8 cellular contexts compared by ENCODE assay signal in genomic region chr16:709651-710499, GRCh38. TPM values are rescaled to one million over a fixed set of nuclear protein-coding genes. Genes with fewer than 3 reads are reported as not detected.
DNase-seq lines count a peak whose midpoint lies in the region; ATAC-seq and TF ChIP-seq lines count a peak whose summit lies in the region.

No MANE protein-coding gene starts in this region.

- no peaks in the 10 kb centered on the region for H3K36me3 Mint-ChIP-seq in HFFc6 (ENCODE audit: low read depth)
- no peaks in the 10 kb centered on the region for H3K36me3 Mint-ChIP-seq in naive thymus-derived CD4-positive, alpha-beta T cell

- H3K27ac ChIP-seq in PC-9 (no peak overlapping the region), foreskin keratinocyte (no peak overlapping the region)
- no peak overlapping the region for H3K27ac ChIP-seq in naive thymus-derived CD4-positive, alpha-beta T cell (ENCODE audit: low read depth, low read length)

- H3K9me2 ChIP-seq in PC-9 (ENCODE audit: insufficient read depth) = no peaks in the 10 kb centered on the region

- ATAC-seq in foreskin keratinocyte (peak; percentile 5), HG02588 (IDR thresholded peaks at IDR 0.05; ENCODE audit: unreplicated experiment) (no peak), HG03432 (IDR thresholded peaks at IDR 0.05; ENCODE audit: unreplicated experiment) (no peak)
- no peak for ATAC-seq in naive thymus-derived CD4-positive, alpha-beta T cell

- TF ChIP-seq CTCF in HFFc6 (IDR thresholded peaks at IDR 0.05) (no peak; the same call in 1 of the 2 replicates), PC-9 (conservative IDR thresholded peaks at IDR 0.05) (no peak), foreskin keratinocyte (conservative IDR thresholded peaks at IDR 0.05) (no peak), GM10266 (IDR thresholded peaks at IDR 0.05; ENCODE audit: control insufficient read depth, insufficient read depth, low read depth, missing control alignments) (no peak)

- H3K27me3 ChIP-seq in PC-9 (ENCODE audit: insufficient read depth, low read depth) (peaks cover 47% of the 10 kb centered on the region), foreskin keratinocyte (peaks cover 58% of the 10 kb centered on the region)
- H3K27me3 ChIP-seq in naive thymus-derived CD4-positive, alpha-beta T cell (ENCODE audit: control insufficient read depth in 2 of 2, insufficient read depth in 2 of 2, low read length in 2 of 2) = peaks cover 4 to 13% of the 10 kb centered on the region in 2 donors

- POLR2A ChIA-PET in PC-9 (lab: Charles Lee; ENCODE audit: unreplicated experiment) = no interaction called here
- POLR2A ChIA-PET in naive thymus-derived CD4-positive, alpha-beta T cell (lab: Charles Lee) = interaction anchor here (1.1 to 1.5 kb wide), 3 partner anchors 10 to 20 kb away, joined by 3 to 5 read pairs (median 3); partner anchors contain the start of gene WDR24

- H2AFZ ChIP-seq in PC-9 = no peak overlapping the region

- intact Hi-C loops in PC-9 (cut with micrococcal nuclease; ENCODE audit: unreplicated experiment) = loop anchor here (5.0 kb wide), 1 partner anchor 262 kb away; the partner anchor contains the start of gene LMF1
- intact Hi-C loops in naive thymus-derived CD4-positive, alpha-beta T cell (cut with micrococcal nuclease) = loop anchor here (2.0 to 10.0 kb wide), 2 partner anchors 265 to 393 kb away; partner anchors contain the start of gene LMF1 (in 1 of the 2)

- H3K4me3 Mint-ChIP-seq in HFFc6 = no peak overlapping the region
- no peak overlapping the region for H3K4me3 Mint-ChIP-seq in naive thymus-derived CD4-positive, alpha-beta T cell

- peak overlapping the region; percentile 58 for H3K27ac Mint-ChIP-seq in HFFc6
- peak overlapping the region in 1 of 9 donors; percentile 25 for H3K27ac Mint-ChIP-seq in naive thymus-derived CD4-positive, alpha-beta T cell

- H3K79me2 ChIP-seq in PC-9 (ENCODE audit: low read depth) = no peaks in the 10 kb centered on the region

- no peaks in the 10 kb centered on the region for H3K9me3 ChIP-seq in PC-9 (ENCODE audit: insufficient read depth, low read depth)
- H3K9me3 ChIP-seq in naive thymus-derived CD4-positive, alpha-beta T cell (ENCODE audit: control insufficient read depth in 2 of 3, low read length in 3 of 3) = no peaks in the 10 kb centered on the region

- H3K9me3 Mint-ChIP-seq in HFFc6 = no peaks in the 10 kb centered on the region
- peaks cover 0 to 2% (median 0%) of the 10 kb centered on the region in 11 donors for H3K9me3 Mint-ChIP-seq in naive thymus-derived CD4-positive, alpha-beta T cell

- H4K20me1 ChIP-seq in PC-9 (ENCODE audit: insufficient read depth) = no peaks in the 10 kb centered on the region

- H3K4me1 Mint-ChIP-seq in HFFc6 (ENCODE audit: low read depth) = peaks cover 20% of the 10 kb centered on the region
- peaks cover 0 to 4% (median 4%) of the 10 kb centered on the region in 7 donors for H3K4me1 Mint-ChIP-seq in naive thymus-derived CD4-positive, alpha-beta T cell

- CTCF ChIA-PET in PC-9 (lab: Charles Lee) = no interaction called here
- CTCF ChIA-PET in naive thymus-derived CD4-positive, alpha-beta T cell (lab: Charles Lee) = interaction anchor here (0.6 to 1.5 kb wide), 8 partner anchors 8 to 379 kb away, joined by 3 to 5 read pairs (median 3); partner anchors contain the start of genes CIAO3 and WDR24

- H3K4me1 ChIP-seq in PC-9 (replicated peaks; ENCODE audit: insufficient read depth) (peaks cover 25% of the 10 kb centered on the region), foreskin keratinocyte (peaks cover 10% of the 10 kb centered on the region)
- H3K4me1 ChIP-seq in naive thymus-derived CD4-positive, alpha-beta T cell (ENCODE audit: control insufficient read depth in 2 of 2, insufficient read depth in 2 of 2, low read length in 2 of 2) = no peaks in the 10 kb centered on the region

- H3K4me3 ChIP-seq in PC-9 = no peak overlapping the region
- no peak overlapping the region for H3K4me3 ChIP-seq in naive thymus-derived CD4-positive, alpha-beta T cell (ENCODE audit: low read length)

- BruUV-seq in PC-9 (replicated peaks; lab: Mats Ljungman, UMichigan) = no TSS peak

- H3K36me3 ChIP-seq in PC-9 (ENCODE audit: low read depth) = no peaks in the 10 kb centered on the region
- H3K36me3 ChIP-seq in naive thymus-derived CD4-positive, alpha-beta T cell (ENCODE audit: control insufficient read depth in 2 of 3, insufficient read depth in 3 of 3, low read length in 3 of 3) = no peaks in the 10 kb centered on the region

- H3F3A ChIP-seq in PC-9 (ENCODE audit: insufficient read depth, low read depth) = peaks cover 30% of the 10 kb centered on the region

- in situ Hi-C loops in ACHN (cut with HindIII; ENCODE audit: low pct_ligation_motif_present, low pct_unique_long_range_greater_than_20kb, low sequenced_read_pairs) = no loop called here

- no peak overlapping the region for H3K4me2 ChIP-seq in PC-9

- H3K27me3 Mint-ChIP-seq in HFFc6 (ENCODE audit: insufficient read depth) = peaks cover 20% of the 10 kb centered on the region
- H3K27me3 Mint-ChIP-seq in naive thymus-derived CD4-positive, alpha-beta T cell = peaks cover 17 to 42% (median 21%) of the 10 kb centered on the region in 5 donors

- DNase-seq in ACHN = peak; percentile 72
- DNase-seq in HFFc6 = peak; percentile 84
- peak; percentile 66 for DNase-seq in PC-9
- DNase-seq in foreskin keratinocyte = no peak
- DNase-seq in GM10266 (ENCODE audit: extremely low spot score) = no peak
- no peak for DNase-seq in naive thymus-derived CD4-positive, alpha-beta T cell

RNA-seq across cellular contexts. Expression of gene FBXL16, which starts 4.3 kb away (rescaled TPM):
- total RNA-seq in HFFc6 (2021; fragmentation: NEBNext Ultra II Directional; extraction: Animal tissue kit (Norgen Biotek cat#: 25700)) = under 1 TPM in 1 of 6 experiments, not detected in 5; 0.05 TPM
- total RNA-seq in PC-9 (2021) (22.2 and 24.0 TPM in 2 replicates), foreskin keratinocyte (0.28 and 2.4 TPM in 2 replicates)
- 0.32 and 0.91 TPM in 2 replicates for polyA plus RNA-seq in foreskin keratinocyte
- 10 to 100 TPM; 13.2 to 45.4 (median 18.0) TPM for total RNA-seq in naive thymus-derived CD4-positive, alpha-beta T cell
- polyA plus RNA-seq in naive thymus-derived CD4-positive, alpha-beta T cell = 10 to 100 TPM; 11.1 to 21.1 TPM

RNA-seq across cellular contexts. Expression of gene METRN, which starts 5.0 kb away (rescaled TPM):
- 100 to 1,000 TPM in 1 of 6 experiments, 10 to 100 TPM in 5; 61.5 to 103 (median 70.4) TPM for total RNA-seq in HFFc6 (2021; fragmentation: NEBNext Ultra II Directional; extraction: Animal tissue kit (Norgen Biotek cat#: 25700))
- 77.5 and 88.5 TPM in 2 replicates for total RNA-seq in PC-9 (2021)
- 65.7 and 70.0 TPM in 2 replicates for total RNA-seq in foreskin keratinocyte
- 114 and 131 TPM in 2 replicates for polyA plus RNA-seq in foreskin keratinocyte
- 1 to 10 TPM; 4.8 to 5.1 (median 5.0) TPM for total RNA-seq in naive thymus-derived CD4-positive, alpha-beta T cell
- 1 to 10 TPM; 3.7 to 4.5 TPM for polyA plus RNA-seq in naive thymus-derived CD4-positive, alpha-beta T cell

RNA-seq across cellular contexts. Expression of gene ANTKMT, which starts 11.1 kb away (rescaled TPM):
- 10 to 100 TPM; 50.1 to 57.7 (median 54.7) TPM for total RNA-seq in HFFc6 (2021; fragmentation: NEBNext Ultra II Directional; extraction: Animal tissue kit (Norgen Biotek cat#: 25700))
- total RNA-seq in PC-9 (2021) (55.0 and 102 TPM in 2 replicates), foreskin keratinocyte (43.6 and 47.9 TPM in 2 replicates)
- polyA plus RNA-seq in foreskin keratinocyte = 42.0 and 47.0 TPM in 2 replicates
- total RNA-seq in naive thymus-derived CD4-positive, alpha-beta T cell = 10 to 100 TPM; 11.9 to 20.7 (median 13.6) TPM
- 10 to 100 TPM; 14.7 to 26.8 TPM for polyA plus RNA-seq in naive thymus-derived CD4-positive, alpha-beta T cell

RNA-seq across cellular contexts. Expression of gene CCDC78, which starts 16.4 kb away (rescaled TPM):
- total RNA-seq in HFFc6 (2021; fragmentation: NEBNext Ultra II Directional; extraction: Animal tissue kit (Norgen Biotek cat#: 25700)) = 1 to 10 TPM; 2.2 to 4.1 (median 3.4) TPM
- 4.2 and 6.4 TPM in 2 replicates for total RNA-seq in PC-9 (2021)
- total RNA-seq in foreskin keratinocyte = 2.7 and 2.9 TPM in 2 replicates
- polyA plus RNA-seq in foreskin keratinocyte = 3.3 and 4.0 TPM in 2 replicates
- total RNA-seq in naive thymus-derived CD4-positive, alpha-beta T cell = 1 to 10 TPM; 2.6 to 4.4 (median 3.0) TPM
- not detected for polyA plus RNA-seq in naive thymus-derived CD4-positive, alpha-beta T cell

RNA-seq across cellular contexts. Expression of gene HAGHL, which starts 17.0 kb away (rescaled TPM):
- 10 to 100 TPM; 11.4 to 16.6 (median 14.1) TPM for total RNA-seq in HFFc6 (2021; fragmentation: NEBNext Ultra II Directional; extraction: Animal tissue kit (Norgen Biotek cat#: 25700))
- total RNA-seq in PC-9 (2021) (31.0 and 57.6 TPM in 2 replicates), foreskin keratinocyte (17.8 and 18.4 TPM in 2 replicates)
- polyA plus RNA-seq in foreskin keratinocyte = 20.6 and 21.2 TPM in 2 replicates
- 10 to 100 TPM in 3 of 5 experiments, 1 to 10 TPM in 2; 5.5 to 14.6 (median 10.7) TPM for total RNA-seq in naive thymus-derived CD4-positive, alpha-beta T cell
- polyA plus RNA-seq in naive thymus-derived CD4-positive, alpha-beta T cell = 1 to 10 TPM in 1 of 2 donors, under 1 TPM in 1; 0.72 to 1.1 TPM

Comparison
In these comparisons a context has a peak if more than half of its experiments do, and no peak if none do; other contexts are left out.
1. DNase-seq: peak in ACHN (single experiment), HFFc6 (single experiment) and PC-9 (2 of 2); none in foreskin keratinocyte (0 of 2), GM10266 (single experiment) and naive thymus-derived CD4-positive, alpha-beta T cell (0 of 9).
2. RNA of gene METRN, which starts 5.0 kb away (total RNA-seq): 77.5 to 88.5 TPM in PC-9, 61.5 to 103 TPM in HFFc6 and 65.7 to 70.0 TPM in foreskin keratinocyte; 4.8 to 5.1 TPM in naive thymus-derived CD4-positive, alpha-beta T cell; every median in the first group is over 10 times any median in the second.